Comparison of ENCODE assay signal across 29 cellular contexts in the genomic region with DNA sequence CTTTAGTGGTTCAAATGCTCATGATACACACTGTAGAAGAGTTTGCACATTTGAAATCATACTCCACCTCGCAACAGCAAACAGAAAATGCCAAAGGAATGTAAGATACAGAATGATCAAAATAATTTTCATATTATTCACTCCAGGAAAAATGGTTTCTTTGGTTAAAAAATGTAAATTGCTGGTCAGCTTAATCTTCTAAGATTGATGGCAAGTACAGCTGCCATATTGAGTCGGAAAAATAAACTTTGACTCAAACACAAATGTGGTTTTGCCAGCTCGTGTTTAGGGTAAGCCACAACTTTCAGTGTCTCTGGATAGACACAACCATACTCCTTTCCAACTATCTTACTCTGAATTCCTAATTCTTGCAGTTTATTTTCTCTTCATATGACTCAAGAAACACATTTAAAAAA.
DNase-seq lines count a peak whose midpoint lies in the region; ATAC-seq and TF ChIP-seq lines count a peak whose summit lies in the region.
"Had no signal": no experiment of that assay in that cellular context is flagged by ENCODE, and none has a peak within 500 bp of the region (broad histone marks: within the 10 kb centered on the region; RNA-seq: fewer than 3 reads in every experiment).

No MANE protein-coding gene starts in this region.

- H3K4me3 ChIP-seq in adipocyte (ENCODE audit: low read length) (no peak overlapping the region), esophagus muscularis mucosa (no peak overlapping the region)
- H3K4me3 ChIP-seq: A549, left lung, SK-N-MC, skin epidermis, stomach, tibial artery had no signal

- no peak overlapping the region for H3K27ac ChIP-seq in esophagus muscularis mucosa (replicated peaks in 1 of 4)
- H3K27ac ChIP-seq: A549, left lung, SK-N-MC, stomach, tibial artery had no signal

- H3K9me3 Mint-ChIP-seq in activated naive CD4-positive, alpha-beta T cell treated with anti-CD3 and anti-CD28 coated beads, Interleukin-2, amount 10 ng/mL, durations not matched to agents 7 days and 5 days, result no peaks in the 10 kb centered on the region
- H3K9me3 Mint-ChIP-seq: activated CD4-positive, alpha-beta memory T cell treated with anti-CD3 and anti-CD28 coated beads, Interleukin-2, amount 10 ng/mL, durations not matched to agents 7 days and 5 days; activated naive CD4-positive, alpha-beta T cell treated with anti-CD3 and anti-CD28 coated beads, Interleukin-2, amount 50 U/mL, for 24 hours; activated T-helper 17 cell treated with anti-CD3 and anti-CD28 coated beads, Interleukin-2, amount 50 U/mL, for 72 hours had no signal

- no peak overlapping the region for H3K4me3 Mint-ChIP-seq in activated naive CD4-positive, alpha-beta T cell treated with anti-CD3 and anti-CD28 coated beads, Interleukin-2, amount 10 ng/mL, durations not matched to agents 7 days and 5 days
- H3K4me3 Mint-ChIP-seq: activated CD4-positive, alpha-beta memory T cell treated with anti-CD3 and anti-CD28 coated beads, Interleukin-2, amount 10 ng/mL, durations not matched to agents 7 days and 5 days; activated naive CD4-positive, alpha-beta T cell treated with anti-CD3 and anti-CD28 coated beads, Interleukin-2, amount 50 U/mL, for 24 hours; activated T-helper 17 cell treated with anti-CD3 and anti-CD28 coated beads, Interleukin-2, amount 50 U/mL, for 72 hours; CD14-positive monocyte; naive B cell had no signal

- H3K27me3 Mint-ChIP-seq in activated naive CD4-positive, alpha-beta T cell treated with anti-CD3 and anti-CD28 coated beads, Interleukin-2, amount 10 ng/mL, durations not matched to agents 7 days and 5 days, result no peaks in the 10 kb centered on the region
- H3K27me3 Mint-ChIP-seq: activated CD4-positive, alpha-beta memory T cell treated with anti-CD3 and anti-CD28 coated beads, Interleukin-2, amount 10 ng/mL, durations not matched to agents 7 days and 5 days; naive B cell had no signal

- CTCF ChIA-PET in activated naive CD4-positive, alpha-beta T cell treated with anti-CD3 and anti-CD28 coated beads, Interleukin-2, amount 10 ng/mL, durations not matched to agents 7 days and 5 days (lab: Charles Lee), result no interaction called here

- no peaks in the 10 kb centered on the region for H3K36me3 Mint-ChIP-seq in activated naive CD4-positive, alpha-beta T cell treated with anti-CD3 and anti-CD28 coated beads, Interleukin-2, amount 10 ng/mL, durations not matched to agents 7 days and 5 days
- H3K36me3 Mint-ChIP-seq: activated naive CD4-positive, alpha-beta T cell treated with anti-CD3 and anti-CD28 coated beads, Interleukin-2, amount 50 U/mL, for 24 hours; CD14-positive monocyte; naive B cell had no signal

- H3K9ac ChIP-seq in adipocyte (ENCODE audit: low read length), result no peak overlapping the region

- no peaks in the 10 kb centered on the region for H3K36me3 ChIP-seq in adipocyte (ENCODE audit: control insufficient read depth, insufficient read depth, low read length, severe bottlenecking)
- no peaks in the 10 kb centered on the region for H3K36me3 ChIP-seq in esophagus muscularis mucosa
- H3K36me3 ChIP-seq: left lung, stomach, tibial artery had no signal

- TF ChIP-seq POLR2A in esophagus muscularis mucosa (IDR thresholded peaks at IDR 0.05; ENCODE audit: low read depth), result no peak

- 89% methylated on average over 3 of the region's 3 CpGs for WGBS in esophagus muscularis mucosa

- no peaks in the 10 kb centered on the region for H3K4me1 Mint-ChIP-seq in activated naive CD4-positive, alpha-beta T cell treated with anti-CD3 and anti-CD28 coated beads, Interleukin-2, amount 10 ng/mL, durations not matched to agents 7 days and 5 days
- H3K4me1 Mint-ChIP-seq: activated CD4-positive, alpha-beta memory T cell treated with anti-CD3 and anti-CD28 coated beads, Interleukin-2, amount 10 ng/mL, durations not matched to agents 7 days and 5 days; activated naive CD4-positive, alpha-beta T cell treated with anti-CD3 and anti-CD28 coated beads, Interleukin-2, amount 50 U/mL, for 24 hours; activated T-helper 17 cell treated with anti-CD3 and anti-CD28 coated beads, Interleukin-2, amount 50 U/mL, for 72 hours; CD14-positive monocyte; naive B cell had no signal

- no peak for TF ChIP-seq EP300 in esophagus muscularis mucosa (IDR thresholded peaks at IDR 0.05)

- H3K9me3 ChIP-seq in adipocyte (ENCODE audit: control insufficient read depth, low read length) (no peaks in the 10 kb centered on the region), esophagus muscularis mucosa (no peaks in the 10 kb centered on the region)
- H3K9me3 ChIP-seq: A549, left lung, stomach, tibial artery had no signal

- H3K27me3 ChIP-seq in adipocyte (replicated peaks; ENCODE audit: control insufficient read depth, insufficient read depth, low read length) (no peaks in the 10 kb centered on the region), esophagus muscularis mucosa (no peaks in the 10 kb centered on the region)
- H3K27me3 ChIP-seq: left lung, stomach, tibial artery had no signal

- H3K27ac Mint-ChIP-seq in activated naive CD4-positive, alpha-beta T cell treated with anti-CD3 and anti-CD28 coated beads, Interleukin-2, amount 10 ng/mL, durations not matched to agents 7 days and 5 days, result no peak overlapping the region
- H3K27ac Mint-ChIP-seq: activated CD4-positive, alpha-beta memory T cell treated with anti-CD3 and anti-CD28 coated beads, Interleukin-2, amount 10 ng/mL, durations not matched to agents 7 days and 5 days; activated naive CD4-positive, alpha-beta T cell treated with anti-CD3 and anti-CD28 coated beads, Interleukin-2, amount 50 U/mL, for 24 hours; activated T-helper 17 cell treated with anti-CD3 and anti-CD28 coated beads, Interleukin-2, amount 50 U/mL, for 72 hours; CD14-positive monocyte; naive B cell had no signal

- DNase-seq in AG08395 (ENCODE audit: low spot score), result peak; percentile 73
- DNase-seq in GM04504 (ENCODE audit: low read depth), result peak; percentile 59
- DNase-seq in adipocyte (ENCODE audit: low read depth), result peak; percentile 24
- peak; percentile 79 for DNase-seq in myocyte (ENCODE audit: low read depth)
- no peak for DNase-seq in DMS 273 (lab: John Stamatoyannopoulos, UW; ENCODE audit: unreplicated experiment)
- DNase-seq in esophagus muscularis mucosa (ENCODE audit: extremely low spot score), result no peak
- DNase-seq in activated naive CD4-positive, alpha-beta T cell treated with anti-CD3 and anti-CD28 coated beads, Interleukin-2, amount 10 ng/mL, durations not matched to agents 7 days and 5 days, result no peak
- DNase-seq: activated CD4-positive, alpha-beta memory T cell treated with anti-CD3 and anti-CD28 coated beads, Interleukin-2, amount 10 ng/mL, durations not matched to agents 7 days and 5 days; activated CD4-positive, alpha-beta T cell treated with anti-CD3 and anti-CD28 coated beads for 1 hour; aorta; central memory CD4-positive, alpha-beta T cell; H7; MV-4-11; naive B cell; NCI-H146; NCI-H446 treated with DMSO at 0.1 percent for 48 hours; NCI-H82; RPMI8226; stimulated activated CD4-positive, alpha-beta T cell treated with anti-CD3 and anti-CD28 coated beads, Interleukin-1b, Interleukin-23, amount 100 ng/mL, for 48 hours; stomach; tibial artery had no signal

- no peak for TF ChIP-seq CTCF in esophagus muscularis mucosa (IDR thresholded peaks at IDR 0.05)

- ATAC-seq in HG02981 (IDR thresholded peaks at IDR 0.05; ENCODE audit: unreplicated experiment), result no peak
- ATAC-seq: A549; activated T-helper 17 cell treated with anti-CD3 and anti-CD28 coated beads, Interleukin-2, amount 50 U/mL, for 72 hours; left lung had no signal

- intact Hi-C loops in esophagus muscularis mucosa (cut with DNase I), result no loop called here

- H3K4me1 ChIP-seq in adipocyte (ENCODE audit: control insufficient read depth, insufficient read depth, low read length) (peaks cover 7% of the 10 kb centered on the region), esophagus muscularis mucosa (no peaks in the 10 kb centered on the region)
- H3K4me1 ChIP-seq: A549, left lung, stomach had no signal

Comparison
In these comparisons a context has a peak if more than half of its experiments do, and no peak if none do; other contexts are left out.
1. DNase-seq: peak in AG08395 (single experiment), GM04504 (single experiment), adipocyte (single experiment) and myocyte (single experiment); none in DMS 273 (single experiment), esophagus muscularis mucosa (single experiment) and activated naive CD4-positive, alpha-beta T cell treated with anti-CD3 and anti-CD28 coated beads, Interleukin-2, amount 10 ng/mL, durations not matched to agents 7 days and 5 days (single experiment).